In genomic region chr12:57088442-57089258, GRCh38 we compare ENCODE assay signal across 8 cellular contexts. TPM values are rescaled to one million over a fixed set of nuclear protein-coding genes. Genes with fewer than 3 reads are reported as not detected.
DNase-seq lines count a peak whose midpoint lies in the region; ATAC-seq and TF ChIP-seq lines count a peak whose summit lies in the region.

NAB2 (plus strand) TSS chr12:57089114; CDS start chr12:57089272, 158 bp downstream.

- no peaks in the 10 kb centered on the region for H3K9me3 Mint-ChIP-seq in progenitor cell of endocrine pancreas (ENCODE audit: low read depth)

- H3K9me3 ChIP-seq in upper lobe of left lung, result no peaks in the 10 kb centered on the region

- peak in 1 of 4 donors; percentile 89 for TF ChIP-seq EP300 in upper lobe of left lung (IDR thresholded peaks at IDR 0.05)

- peak within 1 kb of the TSS; percentile 97 to 100 (median 99) for H3K27ac ChIP-seq in upper lobe of left lung

- ATAC-seq in HG02840 (IDR thresholded peaks at IDR 0.05; ENCODE audit: low FRiP score, unreplicated experiment) (peak; percentile 48), left cardiac atrium (peak; percentile 67 to 77), upper lobe of left lung (ENCODE audit: low FRiP score in 2 of 2) (peak; percentile 81 to 92)

- 0 to 2% methylated on average over 22 to 49 of the region's 85 CpGs for WGBS in upper lobe of left lung, 2 donors

- peaks cover 5% of the 10 kb centered on the region for H3K36me3 Mint-ChIP-seq in progenitor cell of endocrine pancreas (ENCODE audit: insufficient read depth)

- peak in 3 of 4 donors; percentile 48 to 88 (median 65) for TF ChIP-seq POLR2A in upper lobe of left lung (IDR thresholded peaks at IDR 0.05)

- in situ Hi-C loops in GM13976 (cut with MboI; ENCODE audit: low sequenced_read_pairs, unreplicated experiment), result no loop called here

- H3K4me1 ChIP-seq in upper lobe of left lung, result peaks cover 41 to 63% (median 49%) of the 10 kb centered on the region in 4 donors

- H3K27me3 ChIP-seq in upper lobe of left lung, result no peaks in the 10 kb centered on the region

- peak; percentile 93 for DNase-seq in GM13976 (ENCODE audit: low spot score)
- peak; percentile 58 for DNase-seq in NCI-H1436 treated with DMSO at 0.1 percent for 48 hours (lab: John Stamatoyannopoulos, UW)
- peak; percentile 97 for DNase-seq in amniotic epithelial cell (ENCODE audit: low read depth)
- peak; percentile 97 for DNase-seq in left cardiac atrium
- peak; percentile 75 for DNase-seq in progenitor cell of endocrine pancreas (ENCODE audit: low spot score, unreplicated experiment)
- DNase-seq in upper lobe of left lung, result peak; percentile 97 to 99

- peaks cover 36% of the 10 kb centered on the region for H3K4me1 Mint-ChIP-seq in progenitor cell of endocrine pancreas (ENCODE audit: low read depth)

- H3K27me3 Mint-ChIP-seq in progenitor cell of endocrine pancreas, result no peaks in the 10 kb centered on the region

- peak within 1 kb of the TSS; percentile 98 for H3K27ac Mint-ChIP-seq in progenitor cell of endocrine pancreas

- intact Hi-C loops in T-helper 1 cell treated with Interleukin-12 subunit alpha and Interleukin-12 subunit beta and Interleukin-4 antibody, amounts not matched to agents 30 ng/mL and 1 ng/mL, for 36 hours (cut with micrococcal nuclease), result loop anchor here (1.0 to 10.0 kb wide), 13 partner anchors 10 to 1161 kb away; partner anchors contain the start of genes ATP23, NABP2, NEMP1 and PTGES3
- intact Hi-C loops in left cardiac atrium (cut with DNase I), result loop anchor here in 1 of 2 donors (2.0 kb wide), 1 partner anchor 22 kb away; the partner anchor contains the start of gene STAT6

- peaks cover 10 to 27% (median 24%) of the 10 kb centered on the region in 4 donors for H3K36me3 ChIP-seq in upper lobe of left lung

- TF ChIP-seq CTCF in GM13976 (IDR thresholded peaks at IDR 0.05; ENCODE audit: borderline replicate concordance, control extremely low read depth, extremely low read depth, insufficient read depth, missing control alignments), result no peak
- no peak for TF ChIP-seq CTCF in progenitor cell of endocrine pancreas (IDR thresholded peaks at IDR 0.05; ENCODE audit: unreplicated experiment)
- TF ChIP-seq CTCF in upper lobe of left lung (IDR thresholded peaks at IDR 0.05), result peak in 3 of 6 experiments; percentile 5 to 10 (median 5)

- peak within 1 kb of the TSS; percentile 65 to 91 (median 78) for H3K4me3 ChIP-seq in upper lobe of left lung

- H3K4me3 Mint-ChIP-seq in progenitor cell of endocrine pancreas (ENCODE audit: low read depth), result peak within 1 kb of the TSS; percentile 83

RNA-seq across cellular contexts. Expression of gene NAB2, which starts in this region (rescaled TPM):
- total RNA-seq in T-helper 1 cell treated with Interleukin-12 subunit alpha and Interleukin-12 subunit beta and Interleukin-4 antibody, amounts not matched to agents 30 ng/mL and 1 ng/mL, for 36 hours, result 12.3 and 14.4 TPM in 2 replicates
- total RNA-seq in left cardiac atrium (10 to 100 TPM; 11.1 to 17.1 TPM), progenitor cell of endocrine pancreas (13.4 and 13.8 TPM in 2 replicates), upper lobe of left lung (10 to 100 TPM; 18.1 to 64.9 (median 31.5) TPM)

Comparison
In these comparisons a context has a peak if more than half of its experiments do, and no peak if none do; other contexts are left out.
1. Peak in every context shown above with its lines: DNase-seq, ATAC-seq, H3K4me3 ChIP-seq and H3K27ac ChIP-seq.